10 cellular contexts compared by ENCODE assay signal in genomic region chr6:163915131-163915530, GRCh38.
"Had no signal": no experiment of that assay in that cellular context is flagged by ENCODE, and none has a peak within 500 bp of the region (broad histone marks: within the 10 kb centered on the region; RNA-seq: fewer than 3 reads in every experiment).

No MANE protein-coding gene starts in this region.

- H3K4me1 ChIP-seq: HAP-1 had no signal

- H3K36me3 ChIP-seq: HAP-1 had no signal

- H3K4me2 ChIP-seq: GM23338 had no signal

- H3K9ac ChIP-seq: GM23248 had no signal

- H3K9me3 ChIP-seq: HAP-1 had no signal

- DNase-seq: GM23248, GOT3, H7, H9, HCEC 1CT, HFFc6 had no signal

- FAIRE-seq: H54 had no signal

- H3K9me3 Mint-ChIP-seq: GM23338, H9 had no signal

- H3K27ac ChIP-seq: GM23248 had no signal

- H3K4me3 Mint-ChIP-seq: GM23338, H9, HFFc6 had no signal

- H2AFZ ChIP-seq: GM23248, GM23338 had no signal

- H3K27ac Mint-ChIP-seq: GM23338, H9, HFFc6 had no signal

- ATAC-seq: GM23338, HCT116 had no signal

- H3K4me3 ChIP-seq: GM23248, GM23338, HAP-1 had no signal
